ENCODE assay signal across 1 cellular context in genomic region chr2:28366496-28367282, GRCh38.
TF ChIP-seq lines count a peak whose summit lies in the region.

No MANE protein-coding gene starts in this region.

TF ChIP-seq in SK-N-SH treated with all-trans-retinoic acid at 6 μM for 48 hours, 23 proteins besides CTCF, POLR2A, EP300 and RAD21 (continued from another document):
- TF ChIP-seq, protein P1, sequence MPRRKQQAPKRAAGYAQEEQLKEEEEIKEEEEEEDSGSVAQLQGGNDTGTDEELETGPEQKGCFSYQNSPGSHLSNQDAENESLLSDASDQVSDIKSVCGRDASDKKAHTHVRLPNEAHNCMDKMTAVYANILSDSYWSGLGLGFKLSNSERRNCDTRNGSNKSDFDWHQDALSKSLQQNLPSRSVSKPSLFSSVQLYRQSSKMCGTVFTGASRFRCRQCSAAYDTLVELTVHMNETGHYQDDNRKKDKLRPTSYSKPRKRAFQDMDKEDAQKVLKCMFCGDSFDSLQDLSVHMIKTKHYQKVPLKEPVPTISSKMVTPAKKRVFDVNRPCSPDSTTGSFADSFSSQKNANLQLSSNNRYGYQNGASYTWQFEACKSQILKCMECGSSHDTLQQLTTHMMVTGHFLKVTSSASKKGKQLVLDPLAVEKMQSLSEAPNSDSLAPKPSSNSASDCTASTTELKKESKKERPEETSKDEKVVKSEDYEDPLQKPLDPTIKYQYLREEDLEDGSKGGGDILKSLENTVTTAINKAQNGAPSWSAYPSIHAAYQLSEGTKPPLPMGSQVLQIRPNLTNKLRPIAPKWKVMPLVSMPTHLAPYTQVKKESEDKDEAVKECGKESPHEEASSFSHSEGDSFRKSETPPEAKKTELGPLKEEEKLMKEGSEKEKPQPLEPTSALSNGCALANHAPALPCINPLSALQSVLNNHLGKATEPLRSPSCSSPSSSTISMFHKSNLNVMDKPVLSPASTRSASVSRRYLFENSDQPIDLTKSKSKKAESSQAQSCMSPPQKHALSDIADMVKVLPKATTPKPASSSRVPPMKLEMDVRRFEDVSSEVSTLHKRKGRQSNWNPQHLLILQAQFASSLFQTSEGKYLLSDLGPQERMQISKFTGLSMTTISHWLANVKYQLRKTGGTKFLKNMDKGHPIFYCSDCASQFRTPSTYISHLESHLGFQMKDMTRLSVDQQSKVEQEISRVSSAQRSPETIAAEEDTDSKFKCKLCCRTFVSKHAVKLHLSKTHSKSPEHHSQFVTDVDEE (CRISPR knock-in tag; IDR thresholded peaks at IDR 0.05) = no peak
- TF ChIP-seq SNAI2 (CRISPR knock-in tag; IDR thresholded peaks at IDR 0.05) (no peak), ISL1 (CRISPR knock-in tag; IDR thresholded peaks at IDR 0.05) (0 out of 2 replicates have a peak, but pooled peaks have one; percentile 9), ZNF565 (CRISPR knock-in tag; conservative IDR thresholded peaks at IDR 0.05; ENCODE audit: low read depth) (no peak)
TF ChIP-seq in SK-N-SH treated with all-trans-retinoic acid at 6 μM for 48 hours: peak in this region for 2.
